In the genomic region with DNA sequence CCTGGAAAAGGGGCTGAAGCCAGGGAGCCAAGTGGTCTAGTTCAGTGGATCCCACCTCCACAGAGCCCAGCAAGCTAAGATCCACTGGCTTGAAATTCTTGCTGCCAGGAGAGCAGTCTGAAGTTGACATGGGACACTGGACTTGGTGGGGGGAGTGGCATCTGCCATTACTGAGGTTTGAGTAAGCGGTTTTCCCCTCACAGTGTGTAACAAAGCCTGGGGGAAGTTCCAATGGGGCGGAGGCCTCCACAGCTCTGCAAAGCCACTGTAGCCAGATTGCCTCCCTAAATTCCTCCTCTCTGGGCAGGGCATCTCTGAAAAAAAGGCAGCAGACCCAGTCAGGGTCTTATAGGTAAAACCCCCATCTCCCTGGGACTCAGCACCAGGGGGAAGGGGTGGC, we compare ENCODE assay signal across 1 cellular context.
TF ChIP-seq lines count a peak whose summit lies in the region.

No MANE protein-coding gene starts in this region.

TF ChIP-seq in GM23338, 12 proteins besides CTCF, POLR2A, EP300 and RAD21 (continued from another document):
- TF ChIP-seq ZNF462 (CRISPR knock-in tag; IDR thresholded peaks at IDR 0.05) = no peak
- no peak for TF ChIP-seq NANOG (IDR thresholded peaks at IDR 0.05; ENCODE audit: borderline replicate concordance)
- no peak for TF ChIP-seq CREB1 (CRISPR knock-in tag; IDR thresholded peaks at IDR 0.05; ENCODE audit: low read depth)
- no peak for TF ChIP-seq ZNF114 (CRISPR knock-in tag; IDR thresholded peaks at IDR 0.05)
- TF ChIP-seq, protein P1, sequence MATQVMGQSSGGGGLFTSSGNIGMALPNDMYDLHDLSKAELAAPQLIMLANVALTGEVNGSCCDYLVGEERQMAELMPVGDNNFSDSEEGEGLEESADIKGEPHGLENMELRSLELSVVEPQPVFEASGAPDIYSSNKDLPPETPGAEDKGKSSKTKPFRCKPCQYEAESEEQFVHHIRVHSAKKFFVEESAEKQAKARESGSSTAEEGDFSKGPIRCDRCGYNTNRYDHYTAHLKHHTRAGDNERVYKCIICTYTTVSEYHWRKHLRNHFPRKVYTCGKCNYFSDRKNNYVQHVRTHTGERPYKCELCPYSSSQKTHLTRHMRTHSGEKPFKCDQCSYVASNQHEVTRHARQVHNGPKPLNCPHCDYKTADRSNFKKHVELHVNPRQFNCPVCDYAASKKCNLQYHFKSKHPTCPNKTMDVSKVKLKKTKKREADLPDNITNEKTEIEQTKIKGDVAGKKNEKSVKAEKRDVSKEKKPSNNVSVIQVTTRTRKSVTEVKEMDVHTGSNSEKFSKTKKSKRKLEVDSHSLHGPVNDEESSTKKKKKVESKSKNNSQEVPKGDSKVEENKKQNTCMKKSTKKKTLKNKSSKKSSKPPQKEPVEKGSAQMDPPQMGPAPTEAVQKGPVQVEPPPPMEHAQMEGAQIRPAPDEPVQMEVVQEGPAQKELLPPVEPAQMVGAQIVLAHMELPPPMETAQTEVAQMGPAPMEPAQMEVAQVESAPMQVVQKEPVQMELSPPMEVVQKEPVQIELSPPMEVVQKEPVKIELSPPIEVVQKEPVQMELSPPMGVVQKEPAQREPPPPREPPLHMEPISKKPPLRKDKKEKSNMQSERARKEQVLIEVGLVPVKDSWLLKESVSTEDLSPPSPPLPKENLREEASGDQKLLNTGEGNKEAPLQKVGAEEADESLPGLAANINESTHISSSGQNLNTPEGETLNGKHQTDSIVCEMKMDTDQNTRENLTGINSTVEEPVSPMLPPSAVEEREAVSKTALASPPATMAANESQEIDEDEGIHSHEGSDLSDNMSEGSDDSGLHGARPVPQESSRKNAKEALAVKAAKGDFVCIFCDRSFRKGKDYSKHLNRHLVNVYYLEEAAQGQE (IDR thresholded peaks at IDR 0.05; ENCODE audit: unreplicated experiment) = no peak
- no peak for TF ChIP-seq JUNB (IDR thresholded peaks at IDR 0.05; ENCODE audit: unreplicated experiment)
